ENCODE assay signal across 19 cellular contexts in genomic region chr11:121740902-121741301, GRCh38.
DNase-seq lines count a peak whose midpoint lies in the region; ATAC-seq and TF ChIP-seq lines count a peak whose summit lies in the region.
"Had no signal": no experiment of that assay in that cellular context is flagged by ENCODE, and none has a peak within 500 bp of the region (broad histone marks: within the 10 kb centered on the region; RNA-seq: fewer than 3 reads in every experiment).

No MANE protein-coding gene starts in this region.

- H3K79me2 ChIP-seq in neural cell (replicated peaks; ENCODE audit: insufficient read depth, low read length): no peaks in the 10 kb centered on the region
- H3K79me2 ChIP-seq: parathyroid adenoma had no signal

- TF ChIP-seq POLR2A in esophagus muscularis mucosa (IDR thresholded peaks at IDR 0.05; ENCODE audit: low read depth): no peak

- 17% methylated on average over 1 of the region's 1 CpG for WGBS in esophagus muscularis mucosa

- CTCF ChIA-PET in CD8-positive, alpha-beta memory T cell (lab: Charles Lee): no interaction called here

- H4K20me1 ChIP-seq in neural cell (ENCODE audit: insufficient read depth): no peaks in the 10 kb centered on the region
- H4K20me1 ChIP-seq: BLaER1 had no signal

- peaks cover 4 to 24% (median 9%) of the 10 kb centered on the region in 5 donors for H3K9me3 Mint-ChIP-seq in CD8-positive, alpha-beta memory T cell

- H3K4me1 ChIP-seq in esophagus muscularis mucosa (peaks cover 21 to 35% (median 34%) of the 10 kb centered on the region in 4 donors), tibial artery (peaks cover 0 to 35% (median 9%) of the 10 kb centered on the region in 4 donors)
- no peaks in the 10 kb centered on the region for H3K4me1 ChIP-seq in CD8-positive, alpha-beta memory T cell (ENCODE audit: insufficient read depth, low read length)
- H3K4me1 ChIP-seq: BLaER1, parathyroid adenoma had no signal

- no peaks in the 10 kb centered on the region for H3K4me1 Mint-ChIP-seq in CD8-positive, alpha-beta memory T cell
- H3K4me1 Mint-ChIP-seq: T-cell had no signal

- POLR2A ChIA-PET in CD8-positive, alpha-beta memory T cell (lab: Charles Lee): no interaction called here

- H3F3A ChIP-seq in neural cell (ENCODE audit: insufficient read depth, low read length, poor library complexity, severe bottlenecking): no peaks in the 10 kb centered on the region

- intact Hi-C loops in esophagus muscularis mucosa (cut with DNase I): no loop called here
- intact Hi-C loops in tibial artery (cut with DNase I; ENCODE audit: low total_unique reads): loop anchor here (10.0 kb wide), 1 partner anchor 364 kb away; no protein-coding TSS in a partner anchor

- peak overlapping the region; percentile 70 for H3K27ac ChIP-seq in angular gyrus (ENCODE audit: low read depth, low read length)
- H3K27ac ChIP-seq in esophagus muscularis mucosa (replicated peaks in 1 of 4): peak overlapping the region; percentile 81 to 85 (median 84)
- H3K27ac ChIP-seq in neural cell (ENCODE audit: low read length): peak overlapping the region; percentile 35
- H3K27ac ChIP-seq in tibial artery: peak overlapping the region; percentile 83 to 89
- no peak overlapping the region for H3K27ac ChIP-seq in CD8-positive, alpha-beta memory T cell (ENCODE audit: low read depth, low read length)
- H3K27ac ChIP-seq: BLaER1, parathyroid adenoma, RWPE1 had no signal

- H3K4me3 ChIP-seq in esophagus muscularis mucosa: peak overlapping the region in 1 of 4 donors; percentile 4
- H3K4me3 ChIP-seq in neural cell (ENCODE audit: low read length): no peak overlapping the region
- H3K4me3 ChIP-seq in tibial artery: peak overlapping the region in 1 of 2 donors; percentile 21
- H3K4me3 ChIP-seq in CD8-positive, alpha-beta memory T cell (ENCODE audit: low read length): no peak overlapping the region
- H3K4me3 ChIP-seq: BLaER1, mucosa of descending colon had no signal

- TF ChIP-seq CTCF in esophagus muscularis mucosa (IDR thresholded peaks at IDR 0.05): no peak
- TF ChIP-seq CTCF in neural cell (IDR thresholded peaks at IDR 0.05; ENCODE audit: poor library complexity, severe bottlenecking): no peak
- TF ChIP-seq CTCF in tibial artery (IDR thresholded peaks at IDR 0.05): no peak

- TF ChIP-seq EP300 in esophagus muscularis mucosa (IDR thresholded peaks at IDR 0.05) (no peak), neural cell (conservative IDR thresholded peaks at IDR 0.05; ENCODE audit: poor library complexity, severe bottlenecking) (no peak)

- H3K27ac Mint-ChIP-seq in CD8-positive, alpha-beta memory T cell: no peak overlapping the region
- H3K27ac Mint-ChIP-seq: activated CD4-positive, alpha-beta memory T cell treated with anti-CD3 and anti-CD28 coated beads for 36 hours; activated T-cell treated with anti-CD3 and anti-CD28 coated beads, Interleukin-2, amount 50 U/mL, for 72 hours; stimulated activated naive CD8-positive, alpha-beta T cell treated with anti-CD3 and anti-CD28 coated beads, Interleukin-15, Interleukin-2, amounts not matched to agents 100 ng/mL and 50 ng/mL, for 24 hours; T-cell had no signal

- TF ChIP-seq RAD21 in neural cell (conservative IDR thresholded peaks at IDR 0.05): no peak

- no peak overlapping the region for H3K4me3 Mint-ChIP-seq in CD8-positive, alpha-beta memory T cell
- H3K4me3 Mint-ChIP-seq: activated CD4-positive, alpha-beta memory T cell treated with anti-CD3 and anti-CD28 coated beads for 36 hours; activated T-cell treated with anti-CD3 and anti-CD28 coated beads, Interleukin-2, amount 50 U/mL, for 72 hours; stimulated activated naive CD8-positive, alpha-beta T cell treated with anti-CD3 and anti-CD28 coated beads, Interleukin-15, Interleukin-2, amounts not matched to agents 100 ng/mL and 50 ng/mL, for 24 hours; T-cell had no signal

- DNase-seq in esophagus muscularis mucosa (ENCODE audit: extremely low spot score) (no peak), tibial artery (no peak)
- DNase-seq in stimulated activated naive CD4-positive, alpha-beta T cell (lab: John Stamatoyannopoulos, UW): no peak
- DNase-seq in CD8-positive, alpha-beta memory T cell: no peak
- DNase-seq: activated CD4-positive, alpha-beta memory T cell treated with anti-CD3 and anti-CD28 coated beads for 36 hours; activated T-cell treated with anti-CD3 and anti-CD28 coated beads, Interleukin-2, amount 50 U/mL, for 72 hours; DMS53; GOT3; Karpas-422; mucosa of descending colon; NCI-H1417 treated with DMSO at 0.1 percent for 48 hours; T-cell had no signal

- no peak for ATAC-seq in HG03159 (IDR thresholded peaks at IDR 0.05; ENCODE audit: unreplicated experiment)
- ATAC-seq: activated T-cell treated with anti-CD3 and anti-CD28 coated beads, Interleukin-2, amount 50 U/mL, for 72 hours; mucosa of descending colon; T-cell had no signal

- H3K27me3 ChIP-seq in esophagus muscularis mucosa (no peaks in the 10 kb centered on the region), neural cell (ENCODE audit: insufficient read depth, low read depth, low read length) (no peaks in the 10 kb centered on the region), tibial artery (no peaks in the 10 kb centered on the region)
- no peaks in the 10 kb centered on the region for H3K27me3 ChIP-seq in CD8-positive, alpha-beta memory T cell (ENCODE audit: insufficient read depth, low read length, poor library complexity, severe bottlenecking)
- H3K27me3 ChIP-seq: BLaER1 had no signal

- no peaks in the 10 kb centered on the region for H3K9me2 ChIP-seq in neural cell (ENCODE audit: insufficient read depth, low read length)

- H3K4me2 ChIP-seq in neural cell (ENCODE audit: low read length): no peak overlapping the region
- H3K4me2 ChIP-seq: BLaER1 had no signal

- H3K27me3 Mint-ChIP-seq in CD8-positive, alpha-beta memory T cell: peaks cover 7 to 14% of the 10 kb centered on the region in 2 donors

- peaks cover 0 to 13% (median 4%) of the 10 kb centered on the region in 4 donors for H3K9me3 ChIP-seq in esophagus muscularis mucosa
- H3K9me3 ChIP-seq in neural cell (ENCODE audit: low read length): no peaks in the 10 kb centered on the region
- H3K9me3 ChIP-seq in tibial artery: peaks cover 0 to 6% (median 0%) of the 10 kb centered on the region in 3 donors
- no peaks in the 10 kb centered on the region for H3K9me3 ChIP-seq in CD8-positive, alpha-beta memory T cell (ENCODE audit: low read length)

- H3K36me3 ChIP-seq in esophagus muscularis mucosa (no peaks in the 10 kb centered on the region), neural cell (ENCODE audit: insufficient read depth, low read length) (no peaks in the 10 kb centered on the region), tibial artery (no peaks in the 10 kb centered on the region)
- no peaks in the 10 kb centered on the region for H3K36me3 ChIP-seq in CD8-positive, alpha-beta memory T cell (ENCODE audit: insufficient read depth, low read length)
- H3K36me3 ChIP-seq: BLaER1 had no signal

- no peak overlapping the region for H3K9ac ChIP-seq in neural cell (ENCODE audit: low read length)
- H3K9ac ChIP-seq: BLaER1, parathyroid adenoma had no signal

- H3K36me3 Mint-ChIP-seq in CD8-positive, alpha-beta memory T cell: peaks cover 0 to 57% (median 13%) of the 10 kb centered on the region in 3 donors

- no peak overlapping the region for H2AFZ ChIP-seq in neural cell (ENCODE audit: low read depth, low read length)
- H2AFZ ChIP-seq: parathyroid adenoma had no signal

TF ChIP-seq in neural cell, 6 proteins besides CTCF, POLR2A, EP300 and RAD21:
- TF ChIP-seq POLR2AphosphoS5 (IDR thresholded peaks at IDR 0.05): peak; percentile 56
- TF ChIP-seq EZH2 (IDR thresholded peaks at IDR 0.05; ENCODE audit: borderline replicate concordance, insufficient read depth, low read length, poor library complexity, severe bottlenecking): no peak
- TF ChIP-seq SMC3 (conservative IDR thresholded peaks at IDR 0.05; ENCODE audit: poor library complexity): peak; percentile 24
